23 cellular contexts compared by ENCODE assay signal in the genomic region with DNA sequence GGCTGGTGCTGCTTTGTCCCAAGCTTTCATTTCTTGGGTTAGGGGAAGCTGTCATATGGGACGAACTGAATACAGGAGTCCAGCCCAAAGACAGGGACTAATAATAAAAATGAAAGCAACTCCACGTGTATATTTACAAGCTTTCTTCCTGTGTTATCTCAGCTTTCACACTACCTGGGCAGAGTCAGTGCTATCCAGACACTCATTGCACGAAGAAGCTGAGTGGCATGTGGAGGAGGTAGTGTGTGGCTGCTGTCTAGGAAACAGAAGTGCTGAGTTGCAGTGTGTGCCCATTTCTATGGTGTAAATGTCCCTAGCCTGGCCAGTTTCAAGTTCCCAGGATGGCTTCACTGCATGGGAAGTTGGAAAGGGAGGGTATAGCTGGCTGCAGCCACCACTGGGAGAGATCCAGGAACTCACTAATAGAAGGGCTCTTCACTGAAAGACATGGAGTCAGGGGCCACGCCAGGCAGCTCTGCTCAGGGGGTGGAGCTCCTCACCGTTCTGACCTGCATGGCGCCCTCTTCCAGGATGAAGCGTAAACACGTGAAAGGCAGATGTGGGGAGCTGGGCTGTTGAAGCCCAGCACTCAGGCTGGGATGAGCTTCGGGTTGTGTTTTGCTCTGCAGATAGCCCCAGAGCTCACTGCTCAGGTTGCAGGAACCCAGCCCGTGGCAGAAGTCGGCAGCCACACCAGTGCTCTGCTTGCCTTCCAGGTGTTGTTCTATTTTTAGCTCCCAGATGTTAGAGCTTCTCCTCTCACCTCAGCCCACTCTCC.
"Had no signal": no experiment of that assay in that cellular context is flagged by ENCODE, and none has a peak within 500 bp of the region (broad histone marks: within the 10 kb centered on the region; RNA-seq: fewer than 3 reads in every experiment).

No MANE protein-coding gene starts in this region.

- H3K9me3 ChIP-seq: left ventricle myocardium inferior had no signal

- H3K27me3 ChIP-seq: brain microvascular endothelial cell, tibial nerve had no signal

- H3K36me3 ChIP-seq: brain microvascular endothelial cell, left ventricle myocardium inferior, tibial nerve, WERI-Rb-1 had no signal

- H3K4me3 Mint-ChIP-seq: activated CD4-positive, alpha-beta memory T cell treated with anti-CD3 and anti-CD28 coated beads, Interleukin-2, amount 10 ng/mL, durations not matched to agents 7 days and 5 days; activated CD4-positive, alpha-beta T cell treated with anti-CD3 and anti-CD28 coated beads, Interleukin-2, amount 10 ng/mL, durations not matched to agents 7 days and 5 days; activated T-cell treated with anti-CD3 and anti-CD28 coated beads, Interleukin-2, amount 50 U/mL, for 24 hours; effector memory CD8-positive, alpha-beta T cell; natural killer cell treated with Interleukin-12 subunit alpha and Interleukin-12 subunit beta and Interleukin-15 and Interleukin-18, amount 100 ng/mL, for 72 hours had no signal

- ATAC-seq: effector memory CD8-positive, alpha-beta T cell; mucosa of descending colon; right cardiac atrium had no signal

- H3K4me1 ChIP-seq: left ventricle myocardium inferior, tibial nerve had no signal

- H3K4me1 Mint-ChIP-seq: activated CD4-positive, alpha-beta memory T cell treated with anti-CD3 and anti-CD28 coated beads, Interleukin-2, amount 10 ng/mL, durations not matched to agents 7 days and 5 days; activated CD4-positive, alpha-beta T cell treated with anti-CD3 and anti-CD28 coated beads, Interleukin-2, amount 10 ng/mL, durations not matched to agents 7 days and 5 days had no signal

- H3K27ac ChIP-seq: brain microvascular endothelial cell, left ventricle myocardium inferior, tibial nerve, WERI-Rb-1 had no signal

- H3K4me3 ChIP-seq: left ventricle myocardium inferior, lung, mucosa of descending colon, tibial nerve had no signal

- H3K27me3 Mint-ChIP-seq: activated CD4-positive, alpha-beta memory T cell treated with anti-CD3 and anti-CD28 coated beads, Interleukin-2, amount 10 ng/mL, durations not matched to agents 7 days and 5 days; activated CD4-positive, alpha-beta T cell treated with anti-CD3 and anti-CD28 coated beads, Interleukin-2, amount 10 ng/mL, durations not matched to agents 7 days and 5 days; effector memory CD8-positive, alpha-beta T cell; natural killer cell treated with Interleukin-12 subunit alpha and Interleukin-12 subunit beta and Interleukin-15 and Interleukin-18, amount 100 ng/mL, for 72 hours had no signal

- H3K27ac Mint-ChIP-seq: activated CD4-positive, alpha-beta memory T cell treated with anti-CD3 and anti-CD28 coated beads, Interleukin-2, amount 10 ng/mL, durations not matched to agents 7 days and 5 days; activated CD4-positive, alpha-beta T cell treated with anti-CD3 and anti-CD28 coated beads, Interleukin-2, amount 10 ng/mL, durations not matched to agents 7 days and 5 days; activated T-cell treated with anti-CD3 and anti-CD28 coated beads, Interleukin-2, amount 50 U/mL, for 24 hours; effector memory CD8-positive, alpha-beta T cell; natural killer cell treated with Interleukin-12 subunit alpha and Interleukin-12 subunit beta and Interleukin-15 and Interleukin-18, amount 100 ng/mL, for 72 hours had no signal

- H3K36me3 Mint-ChIP-seq: natural killer cell treated with Interleukin-12 subunit alpha and Interleukin-12 subunit beta and Interleukin-15 and Interleukin-18, amount 100 ng/mL, for 72 hours had no signal

- H3K9me3 Mint-ChIP-seq: activated T-cell treated with anti-CD3 and anti-CD28 coated beads, Interleukin-2, amount 50 U/mL, for 24 hours; effector memory CD8-positive, alpha-beta T cell; natural killer cell treated with Interleukin-12 subunit alpha and Interleukin-12 subunit beta and Interleukin-15 and Interleukin-18, amount 100 ng/mL, for 72 hours had no signal

- FAIRE-seq: astrocyte, endothelial cell of umbilical vein, islet of Langerhans had no signal

- DNase-seq: activated CD4-positive, alpha-beta memory T cell treated with anti-CD3 and anti-CD28 coated beads, Interleukin-2, amount 10 ng/mL, durations not matched to agents 7 days and 5 days; activated CD4-positive, alpha-beta T cell treated with anti-CD3 and anti-CD28 coated beads, Interleukin-2, amount 10 ng/mL, durations not matched to agents 7 days and 5 days; activated CD4-positive, CD25-positive, alpha-beta regulatory T cell treated with anti-CD3 and anti-CD28 coated beads, Interleukin-2, amount 50 U/mL, for 72 hours; activated CD8-positive, alpha-beta memory T cell treated with anti-CD3 and anti-CD28 coated beads, Interleukin-2, amount 50 U/mL, for 48 hours; activated gamma-delta T cell treated with Interleukin-2 at 50 U/mL for 16 hours; activated naive CD4-positive, alpha-beta T cell treated with anti-CD3 and anti-CD28 coated beads, Interleukin-2, amount 50 U/mL, for 16 hours; activated T-cell treated with anti-CD3 and anti-CD28 coated beads, Interleukin-2, amount 50 U/mL, for 24 hours; amniotic stem cell; brain microvascular endothelial cell; cortex of kidney; effector memory CD8-positive, alpha-beta T cell; left ventricle myocardium inferior; mucosa of descending colon; right cardiac atrium; stimulated activated naive CD4-positive, alpha-beta T cell treated with Interleukin-2 at 50 U/mL for 16 hours; T1000; WERI-Rb-1 had no signal
